ENCODE assay signal across 8 cellular contexts in genomic region chr3:4979401-4980228, GRCh38. TPM values are rescaled to one million over a fixed set of nuclear protein-coding genes. Genes with fewer than 3 reads are reported as not detected.
DNase-seq lines count a peak whose midpoint lies in the region; ATAC-seq and TF ChIP-seq lines count a peak whose summit lies in the region.

Gene BHLHE40 (plus strand): TSS chr3:4979437. CDS start chr3:4979719, 282 bp downstream.

- no peaks in the 10 kb centered on the region for H3K9me3 Mint-ChIP-seq in activated CD4-positive, alpha-beta memory T cell treated with anti-CD3 and anti-CD28 coated beads for 36 hours
- H3K9me3 Mint-ChIP-seq in neural progenitor cell: no peaks in the 10 kb centered on the region

- H3K27ac Mint-ChIP-seq in activated CD4-positive, alpha-beta memory T cell treated with anti-CD3 and anti-CD28 coated beads for 36 hours: peak within 1 kb of the TSS; percentile 99
- H3K27ac Mint-ChIP-seq in neural progenitor cell: peak within 1 kb of the TSS; percentile 37

- peaks cover 15% of the 10 kb centered on the region for H3F3A ChIP-seq in neural progenitor cell (ENCODE audit: low read depth)

- TF ChIP-seq CTCF in A673 (conservative IDR thresholded peaks at IDR 0.05; ENCODE audit: low read depth, low read length) (no peak), fibroblast of the aortic adventitia (IDR thresholded peaks at IDR 0.05; ENCODE audit: insufficient read depth, low read length) (no peak), neural progenitor cell (IDR thresholded peaks at IDR 0.05) (no peak)

- intact Hi-C loops in A673 (cut with micrococcal nuclease; ENCODE audit: unreplicated experiment): loop anchor here (5.0 kb wide), 1 partner anchor 267 kb away; no protein-coding TSS in a partner anchor
- intact Hi-C loops in activated CD4-positive, alpha-beta memory T cell treated with anti-CD3 and anti-CD28 coated beads for 36 hours (cut with micrococcal nuclease): loop anchor here (1.0 to 2.0 kb wide), 5 partner anchors 76 to 239 kb away; partner anchors contain the start of gene EDEM1

- no peaks in the 10 kb centered on the region for H3K27me3 ChIP-seq in A673 (replicated peaks; ENCODE audit: insufficient read depth, low read depth, low read length, poor library complexity)
- H3K27me3 ChIP-seq in neural progenitor cell: peaks cover 97% of the 10 kb centered on the region

- peaks cover 57% of the 10 kb centered on the region for H3K4me1 Mint-ChIP-seq in activated CD4-positive, alpha-beta memory T cell treated with anti-CD3 and anti-CD28 coated beads for 36 hours (ENCODE audit: low read depth)
- H3K4me1 Mint-ChIP-seq in neural progenitor cell: peaks cover 41% of the 10 kb centered on the region

- ATAC-seq in GM18520 (IDR thresholded peaks at IDR 0.05; ENCODE audit: unreplicated experiment) (peak; percentile 2), HG03460 (IDR thresholded peaks at IDR 0.05; ENCODE audit: unreplicated experiment) (peak; percentile 6), HG03442 (IDR thresholded peaks at IDR 0.05; ENCODE audit: unreplicated experiment) (no peak)

- H3K4me2 ChIP-seq in neural progenitor cell: peak within 1 kb of the TSS; percentile 81

- H3K9me3 ChIP-seq in A673 (ENCODE audit: low read depth, low read length, poor library complexity, severe bottlenecking) (no peaks in the 10 kb centered on the region), neural progenitor cell (ENCODE audit: low read depth) (no peaks in the 10 kb centered on the region)

- CTCF ChIA-PET in A673 (lab: Charles Lee): interaction anchor here (0.6 to 1.1 kb wide), 4 partner anchors 36 to 268 kb away, joined by 3 to 9 read pairs (median 4); no protein-coding TSS in a partner anchor
- CTCF ChIA-PET in activated CD4-positive, alpha-beta memory T cell treated with anti-CD3 and anti-CD28 coated beads for 36 hours (lab: Charles Lee): interaction anchor here (0.6 to 13.4 kb wide), 42 partner anchors 12 to 269 kb away, joined by 3 to 204 read pairs (median 6); no protein-coding TSS in a partner anchor

- peak within 1 kb of the TSS; percentile 63 for H2AFZ ChIP-seq in neural progenitor cell (replicated peaks)

- H3K27me3 Mint-ChIP-seq in activated CD4-positive, alpha-beta memory T cell treated with anti-CD3 and anti-CD28 coated beads for 36 hours: no peaks in the 10 kb centered on the region
- H3K27me3 Mint-ChIP-seq in neural progenitor cell (ENCODE audit: insufficient read depth, low read depth): peaks cover 21% of the 10 kb centered on the region

- TSS peak; percentile 35 for BruUV-seq in A673 (replicated peaks; lab: Mats Ljungman, UMichigan)

- H3K36me3 ChIP-seq in A673 (ENCODE audit: insufficient read depth, low read length, poor library complexity, severe bottlenecking) (peaks cover 4% of the 10 kb centered on the region), neural progenitor cell (no peaks in the 10 kb centered on the region)

- H3K4me3 Mint-ChIP-seq in activated CD4-positive, alpha-beta memory T cell treated with anti-CD3 and anti-CD28 coated beads for 36 hours: peak within 1 kb of the TSS; percentile 87
- H3K4me3 Mint-ChIP-seq in neural progenitor cell: peak within 1 kb of the TSS; percentile 95

- POLR2A ChIA-PET in A673 (lab: Charles Lee; ENCODE audit: low non-redundant PET): interaction anchor here (0.6 kb wide), 1 partner anchor 28 kb away, joined by 3 read pairs; no protein-coding TSS in a partner anchor
- POLR2A ChIA-PET in activated CD4-positive, alpha-beta memory T cell treated with anti-CD3 and anti-CD28 coated beads for 36 hours (lab: Charles Lee): interaction anchor here (0.6 to 12.7 kb wide), 35 partner anchors 7 to 268 kb away, joined by 3 to 263 read pairs (median 6); partner anchors contain the start of gene ARL8B

- no peaks in the 10 kb centered on the region for H3K79me2 ChIP-seq in neural progenitor cell (ENCODE audit: low read depth)

- DNase-seq in A673 (ENCODE audit: low spot score): peak; percentile 44
- DNase-seq in activated CD4-positive, alpha-beta memory T cell treated with anti-CD3 and anti-CD28 coated beads for 36 hours: no peak
- DNase-seq in fibroblast of the aortic adventitia (ENCODE audit: low read depth): peak; percentile 53
- DNase-seq in neural progenitor cell (ENCODE audit: low spot score): peak; percentile 70
- DNase-seq in LoVo (ENCODE audit: low spot score): no peak

- H4K20me1 ChIP-seq in neural progenitor cell (ENCODE audit: low read depth): peaks cover 16% of the 10 kb centered on the region

- no peak within 1 kb of the TSS for H3K9ac ChIP-seq in neural progenitor cell

- peaks cover 30% of the 10 kb centered on the region for H3K4me1 ChIP-seq in A673 (ENCODE audit: insufficient read depth, low read length, poor library complexity, severe bottlenecking)
- peaks cover 12% of the 10 kb centered on the region for H3K4me1 ChIP-seq in neural progenitor cell

- H3K36me3 Mint-ChIP-seq in activated CD4-positive, alpha-beta memory T cell treated with anti-CD3 and anti-CD28 coated beads for 36 hours: peaks cover 51% of the 10 kb centered on the region
- H3K36me3 Mint-ChIP-seq in neural progenitor cell: peaks cover 11% of the 10 kb centered on the region

- H3K4me3 ChIP-seq in A673 (ENCODE audit: low read depth, low read length, poor library complexity, severe bottlenecking) (peak within 1 kb of the TSS; percentile 63), fibroblast of the aortic adventitia (ENCODE audit: low read depth, low read length) (peak within 1 kb of the TSS; percentile 99), neural progenitor cell (peak within 1 kb of the TSS; percentile 61)

- H3K27ac ChIP-seq in A673 (ENCODE audit: low read depth, low read length, poor library complexity, severe bottlenecking) (peak within 1 kb of the TSS; percentile 69), neural progenitor cell (no peak within 1 kb of the TSS)

RNA-seq across cellular contexts. Expression of gene BHLHE40, which starts in this region (rescaled TPM):
- total RNA-seq in A673 (2021): 3.0 and 3.5 TPM in 2 replicates
- total RNA-seq in activated CD4-positive, alpha-beta memory T cell treated with anti-CD3 and anti-CD28 coated beads for 36 hours: 100 to 1,000 TPM; 188 to 195 TPM
- 22.9 and 36.1 TPM in 2 replicates for total RNA-seq in fibroblast of the aortic adventitia (ENCODE audit: low replicate concordance)
- 0.34 and 0.50 TPM in 2 replicates for total RNA-seq in neural progenitor cell (ENCODE audit: low replicate concordance)

Comparison
In these comparisons a context has a peak if more than half of its experiments do, and no peak if none do; other contexts are left out.
1. Peak in DNase-seq, H3K4me3 ChIP-seq and H3K4me2 ChIP-seq in neural progenitor cell; RNA of the gene not detected or under 1 TPM.
2. DNase-seq: peak in A673 (single experiment) and fibroblast of the aortic adventitia (single experiment); none in activated CD4-positive, alpha-beta memory T cell treated with anti-CD3 and anti-CD28 coated beads for 36 hours (single experiment) and LoVo (single experiment).
3. Peak in every context shown above with its lines, with median percentiles within 50 percentile points of each other: H3K4me3 ChIP-seq.